In genomic region chr7:37074370-37074769, GRCh38 we compare ENCODE assay signal across 26 cellular contexts.
"Had no signal": no experiment of that assay in that cellular context is flagged by ENCODE, and none has a peak within 500 bp of the region (broad histone marks: within the 10 kb centered on the region; RNA-seq: fewer than 3 reads in every experiment).

No MANE protein-coding gene starts in this region.

- H3K27ac ChIP-seq: colonic mucosa, gastroesophageal sphincter, hepatocyte, left ventricle myocardium inferior, neutrophil, prostate gland, suprapubic skin, tibial artery, upper lobe of right lung had no signal

- ATAC-seq: activated CD4-positive, alpha-beta T cell treated with anti-CD3 and anti-CD28 coated beads for 36 hours; gastroesophageal sphincter; mucosa of descending colon; stimulated activated naive B cell treated with anti-CD40 and anti-IgM and Interleukin-4, amounts not matched to agents 10 μg/mL and 1 μg/mL and 100 μg/mL, for 72 hours; upper lobe of right lung had no signal

- H3K4me3 Mint-ChIP-seq: activated CD4-positive, alpha-beta T cell treated with anti-CD3 and anti-CD28 coated beads for 36 hours; activated naive CD4-positive, alpha-beta T cell treated with anti-CD3 and anti-CD28 coated beads, Interleukin-2, amount 10 ng/mL, durations not matched to agents 7 days and 5 days; nephron; stimulated activated naive B cell treated with anti-CD40 and anti-IgM and Interleukin-4, amounts not matched to agents 10 μg/mL and 1 μg/mL and 100 μg/mL, for 72 hours had no signal

- H3K9me3 Mint-ChIP-seq: activated naive CD4-positive, alpha-beta T cell treated with anti-CD3 and anti-CD28 coated beads, Interleukin-2, amount 10 ng/mL, durations not matched to agents 7 days and 5 days; nephron; stimulated activated naive B cell treated with anti-CD40 and anti-IgM and Interleukin-4, amounts not matched to agents 10 μg/mL and 1 μg/mL and 100 μg/mL, for 72 hours had no signal

- H3K9me3 ChIP-seq: colonic mucosa, gastroesophageal sphincter, left ventricle myocardium inferior, mucosa of descending colon, neutrophil, prostate gland, suprapubic skin, tibial artery, upper lobe of right lung had no signal

- H3K27ac Mint-ChIP-seq: activated CD4-positive, alpha-beta T cell treated with anti-CD3 and anti-CD28 coated beads for 36 hours; activated naive CD4-positive, alpha-beta T cell treated with anti-CD3 and anti-CD28 coated beads, Interleukin-2, amount 10 ng/mL, durations not matched to agents 7 days and 5 days; nephron; stimulated activated naive B cell treated with anti-CD40 and anti-IgM and Interleukin-4, amounts not matched to agents 10 μg/mL and 1 μg/mL and 100 μg/mL, for 72 hours had no signal

- H3K36me3 ChIP-seq: colonic mucosa, gastroesophageal sphincter, left ventricle myocardium inferior, prostate gland, suprapubic skin, tibial artery, upper lobe of right lung had no signal

- H3K27me3 ChIP-seq: colonic mucosa, gastroesophageal sphincter, hepatocyte, neutrophil, suprapubic skin, tibial artery, upper lobe of right lung had no signal

- H3K4me3 ChIP-seq: colonic mucosa, gastroesophageal sphincter, hepatocyte, left ventricle myocardium inferior, lung, mucosa of descending colon, prostate gland, suprapubic skin, tibial artery, upper lobe of right lung had no signal

- H3K27me3 Mint-ChIP-seq: activated CD4-positive, alpha-beta T cell treated with anti-CD3 and anti-CD28 coated beads for 36 hours; activated naive CD4-positive, alpha-beta T cell treated with anti-CD3 and anti-CD28 coated beads, Interleukin-2, amount 10 ng/mL, durations not matched to agents 7 days and 5 days; stimulated activated naive B cell treated with anti-CD40 and anti-IgM and Interleukin-4, amounts not matched to agents 10 μg/mL and 1 μg/mL and 100 μg/mL, for 72 hours had no signal

- H3K4me1 Mint-ChIP-seq: activated naive CD4-positive, alpha-beta T cell treated with anti-CD3 and anti-CD28 coated beads, Interleukin-2, amount 10 ng/mL, durations not matched to agents 7 days and 5 days had no signal

- H3K4me1 ChIP-seq: colonic mucosa, gastroesophageal sphincter, left ventricle myocardium inferior, prostate gland, suprapubic skin, tibial artery, upper lobe of right lung had no signal

- DNase-seq: activated CD4-positive, alpha-beta T cell treated with anti-CD3 and anti-CD28 coated beads for 36 hours; activated CD4-positive, alpha-beta T cell treated with anti-CD3 and anti-CD28 coated beads, Interleukin-2, amount 50 U/mL, for 48 hours; activated CD4-positive, CD25-positive, alpha-beta regulatory T cell; activated CD8-positive, alpha-beta memory T cell treated with anti-CD3 and anti-CD28 coated beads for 24 hours; activated gamma-delta T cell; activated naive CD4-positive, alpha-beta T cell treated with anti-CD3 and anti-CD28 coated beads, Interleukin-2, amount 10 ng/mL, durations not matched to agents 7 days and 5 days; cerebellar nuclear complex; colonic mucosa; effector CD8-positive, alpha-beta T cell; erythroblast; islet precursor cell; left ventricle myocardium inferior; mucosa of descending colon; stimulated activated CD4-positive, alpha-beta T cell treated with anti-CD3 and anti-CD28 coated beads, Interleukin-15, amount 100 ng/mL, for 24 hours; stimulated activated CD4-positive, alpha-beta T cell treated with anti-CD3 and anti-CD28 coated beads, Interleukin-2, amount 100 ng/mL, for 24 hours; stimulated activated naive B cell treated with anti-CD40 and anti-IgM and Interleukin-4, amounts not matched to agents 10 μg/mL and 1 μg/mL and 100 μg/mL, for 72 hours; T-helper 2 cell; tibial artery; upper lobe of right lung had no signal
